Comparison of ENCODE assay signal across 2 cellular contexts in the genomic region with DNA sequence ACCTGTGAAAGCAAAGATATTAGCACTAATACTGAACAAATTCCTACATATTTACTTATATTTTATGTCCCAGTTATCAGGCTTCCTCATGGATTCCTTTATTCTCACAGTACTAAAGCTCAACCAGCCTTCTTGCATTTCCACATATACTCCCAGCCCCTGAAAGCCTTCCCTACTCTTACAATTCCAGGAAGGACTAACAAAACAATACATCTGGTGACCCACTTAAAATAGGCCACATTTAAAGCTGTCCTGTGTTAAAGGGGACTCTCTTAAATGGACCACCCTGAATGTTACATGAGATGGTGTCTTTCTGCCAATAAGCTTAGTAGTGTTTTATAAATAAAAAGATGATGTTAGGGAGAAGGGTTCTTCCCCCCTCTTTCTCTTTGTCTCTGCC.
TF ChIP-seq lines count a peak whose summit lies in the region.

No MANE protein-coding gene starts in this region.

TF ChIP-seq in SK-N-SH, 30 proteins besides CTCF, POLR2A, EP300 and RAD21 (continued from another document):
- no peak for TF ChIP-seq TAF1 (IDR thresholded peaks at IDR 0.05; ENCODE audit: borderline replicate concordance, low read depth, low read length)
- TF ChIP-seq MAX (IDR thresholded peaks at IDR 0.05; ENCODE audit: low read depth) = no peak
- TF ChIP-seq MXI1 (IDR thresholded peaks at IDR 0.05; ENCODE audit: low read depth, low read length) = no peak
- no peak for TF ChIP-seq CHD2 (IDR thresholded peaks at IDR 0.05; ENCODE audit: low read length, partially characterized antibody)
- TF ChIP-seq REST (IDR thresholded peaks at IDR 0.05; ENCODE audit: low read depth, low read length) = no peak
- TF ChIP-seq, protein P1, sequence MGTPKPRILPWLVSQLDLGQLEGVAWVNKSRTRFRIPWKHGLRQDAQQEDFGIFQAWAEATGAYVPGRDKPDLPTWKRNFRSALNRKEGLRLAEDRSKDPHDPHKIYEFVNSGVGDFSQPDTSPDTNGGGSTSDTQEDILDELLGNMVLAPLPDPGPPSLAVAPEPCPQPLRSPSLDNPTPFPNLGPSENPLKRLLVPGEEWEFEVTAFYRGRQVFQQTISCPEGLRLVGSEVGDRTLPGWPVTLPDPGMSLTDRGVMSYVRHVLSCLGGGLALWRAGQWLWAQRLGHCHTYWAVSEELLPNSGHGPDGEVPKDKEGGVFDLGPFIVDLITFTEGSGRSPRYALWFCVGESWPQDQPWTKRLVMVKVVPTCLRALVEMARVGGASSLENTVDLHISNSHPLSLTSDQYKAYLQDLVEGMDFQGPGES (IDR thresholded peaks at IDR 0.05; ENCODE audit: low read depth, low read length) = no peak
- no peak for TF ChIP-seq FOSL2 (IDR thresholded peaks at IDR 0.05; ENCODE audit: borderline replicate concordance, low read depth)
- no peak for TF ChIP-seq FOXM1 (IDR thresholded peaks at IDR 0.05; ENCODE audit: low read depth)
- no peak for TF ChIP-seq RXRA (IDR thresholded peaks at IDR 0.05; ENCODE audit: borderline replicate concordance, low read depth)
- TF ChIP-seq, protein P2, sequence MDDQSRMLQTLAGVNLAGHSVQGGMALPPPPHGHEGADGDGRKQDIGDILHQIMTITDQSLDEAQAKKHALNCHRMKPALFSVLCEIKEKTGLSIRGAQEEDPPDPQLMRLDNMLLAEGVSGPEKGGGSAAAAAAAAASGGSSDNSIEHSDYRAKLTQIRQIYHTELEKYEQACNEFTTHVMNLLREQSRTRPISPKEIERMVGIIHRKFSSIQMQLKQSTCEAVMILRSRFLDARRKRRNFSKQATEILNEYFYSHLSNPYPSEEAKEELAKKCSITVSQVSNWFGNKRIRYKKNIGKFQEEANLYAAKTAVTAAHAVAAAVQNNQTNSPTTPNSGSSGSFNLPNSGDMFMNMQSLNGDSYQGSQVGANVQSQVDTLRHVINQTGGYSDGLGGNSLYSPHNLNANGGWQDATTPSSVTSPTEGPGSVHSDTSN (IDR thresholded peaks at IDR 0.05) = no peak
- TF ChIP-seq NRF1 (IDR thresholded peaks at IDR 0.05; ENCODE audit: low read depth, low read length) = no peak

TF ChIP-seq in SK-N-SH treated with all-trans-retinoic acid at 6 μM for 48 hours, 23 proteins besides CTCF, POLR2A, EP300 and RAD21 (continued from another document):
- TF ChIP-seq POU6F1 (CRISPR knock-in tag; IDR thresholded peaks at IDR 0.05; ENCODE audit: borderline replicate concordance, low read depth) (no peak), BACH2 (CRISPR knock-in tag; IDR thresholded peaks at IDR 0.05; ENCODE audit: borderline replicate concordance) (no peak), ZNF8 (CRISPR knock-in tag; IDR thresholded peaks at IDR 0.05) (no peak), ESRRG (CRISPR knock-in tag; IDR thresholded peaks at IDR 0.05) (no peak)
- TF ChIP-seq, protein P3, sequence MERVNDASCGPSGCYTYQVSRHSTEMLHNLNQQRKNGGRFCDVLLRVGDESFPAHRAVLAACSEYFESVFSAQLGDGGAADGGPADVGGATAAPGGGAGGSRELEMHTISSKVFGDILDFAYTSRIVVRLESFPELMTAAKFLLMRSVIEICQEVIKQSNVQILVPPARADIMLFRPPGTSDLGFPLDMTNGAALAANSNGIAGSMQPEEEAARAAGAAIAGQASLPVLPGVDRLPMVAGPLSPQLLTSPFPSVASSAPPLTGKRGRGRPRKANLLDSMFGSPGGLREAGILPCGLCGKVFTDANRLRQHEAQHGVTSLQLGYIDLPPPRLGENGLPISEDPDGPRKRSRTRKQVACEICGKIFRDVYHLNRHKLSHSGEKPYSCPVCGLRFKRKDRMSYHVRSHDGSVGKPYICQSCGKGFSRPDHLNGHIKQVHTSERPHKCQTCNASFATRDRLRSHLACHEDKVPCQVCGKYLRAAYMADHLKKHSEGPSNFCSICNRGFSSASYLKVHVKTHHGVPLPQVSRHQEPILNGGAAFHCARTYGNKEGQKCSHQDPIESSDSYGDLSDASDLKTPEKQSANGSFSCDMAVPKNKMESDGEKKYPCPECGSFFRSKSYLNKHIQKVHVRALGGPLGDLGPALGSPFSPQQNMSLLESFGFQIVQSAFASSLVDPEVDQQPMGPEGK (CRISPR knock-in tag; IDR thresholded peaks at IDR 0.05; ENCODE audit: borderline replicate concordance) = no peak
TF ChIP-seq in SK-N-SH treated with all-trans-retinoic acid at 6 μM for 48 hours: peak in this region for 0.
